ENCODE assay signal across 9 cellular contexts in genomic region chr12:113461666-113462065, GRCh38. TPM values are rescaled to one million over a fixed set of nuclear protein-coding genes. Genes with fewer than 3 reads are reported as not detected.
DNase-seq lines count a peak whose midpoint lies in the region; FAIRE-seq and TF ChIP-seq lines count a peak whose summit lies in the region.
"Had no signal": no experiment of that assay in that cellular context is flagged by ENCODE, and none has a peak within 500 bp of the region (broad histone marks: within the 10 kb centered on the region; RNA-seq: fewer than 3 reads in every experiment).

No MANE protein-coding gene starts in this region.

- CTCF ChIA-PET in MCF 10A (lab: Yijun Ruan, JAX): interaction anchor here (0.5 to 2.8 kb wide), 27 partner anchors 9 to 1953 kb away, joined by 3 to 19 read pairs (median 3); no protein-coding TSS in a partner anchor

- intact Hi-C loops in MCF 10A (cut with micrococcal nuclease): loop anchor here (1.0 kb wide), 1 partner anchor 451 kb away; no protein-coding TSS in a partner anchor
- intact Hi-C loops in breast epithelium (cut with DNase I; ENCODE audit: low total_unique reads): no loop called here

- H3K4me3 ChIP-seq in breast epithelium (no peak overlapping the region), MG63 (no peak overlapping the region)

- H3K36me3 ChIP-seq in breast epithelium (no peaks in the 10 kb centered on the region), MG63 (no peaks in the 10 kb centered on the region)

- peaks cover 8% of the 10 kb centered on the region for H3K9me3 Mint-ChIP-seq in MCF 10A (ENCODE audit: unreplicated experiment)
- H3K9me3 Mint-ChIP-seq in chondrocyte (ENCODE audit: low read depth): no peaks in the 10 kb centered on the region

- peaks cover 13 to 22% of the 10 kb centered on the region in 2 donors for H3K4me1 ChIP-seq in breast epithelium

- H3K36me3 Mint-ChIP-seq in MCF 10A (ENCODE audit: insufficient read depth, unreplicated experiment) (no peaks in the 10 kb centered on the region), chondrocyte (ENCODE audit: low read depth) (no peaks in the 10 kb centered on the region)

- FAIRE-seq in urothelium cell line (lab: Jason Lieb, UNC): no peak

- H3K27me3 Mint-ChIP-seq in MCF 10A (ENCODE audit: insufficient read depth, unreplicated experiment): peaks cover 83% of the 10 kb centered on the region
- H3K27me3 Mint-ChIP-seq in chondrocyte (ENCODE audit: low read depth): peaks cover 67% of the 10 kb centered on the region

- no peak overlapping the region for H3K27ac ChIP-seq in breast epithelium

- peak; percentile 26 for TF ChIP-seq CTCF in MCF 10A (IDR thresholded peaks at IDR 0.05; ENCODE audit: unreplicated experiment)
- no peak for TF ChIP-seq CTCF in breast epithelium (IDR thresholded peaks at IDR 0.05)
- peak; percentile 3 for TF ChIP-seq CTCF in chondrocyte (IDR thresholded peaks at IDR 0.05)

- POLR2A ChIA-PET in MCF 10A (lab: Yijun Ruan, JAX): no interaction called here

- H3K4me3 Mint-ChIP-seq in MCF 10A (ENCODE audit: unreplicated experiment) (no peak overlapping the region), chondrocyte (ENCODE audit: unreplicated experiment) (no peak overlapping the region)

- H3K4me1 Mint-ChIP-seq in MCF 10A (ENCODE audit: insufficient read depth, unreplicated experiment): peaks cover 6% of the 10 kb centered on the region
- peaks cover 20% of the 10 kb centered on the region for H3K4me1 Mint-ChIP-seq in chondrocyte (ENCODE audit: low read depth)

- no peak for TF ChIP-seq POLR2A in breast epithelium (IDR thresholded peaks at IDR 0.05)

- no peaks in the 10 kb centered on the region for H3K9me3 ChIP-seq in breast epithelium
- no peaks in the 10 kb centered on the region for H3K9me3 ChIP-seq in MG63

- peak; percentile 43 for DNase-seq in MCF 10A (ENCODE audit: unreplicated experiment)
- no peak for DNase-seq in breast epithelium (ENCODE audit: low spot score in 2 of 2)
- peak; percentile 13 for DNase-seq in NCI-H526 treated with DMSO at 0.1 percent for 48 hours (lab: John Stamatoyannopoulos, UW)
- no peak for DNase-seq in chondrocyte (ENCODE audit: low spot score)
- peak; percentile 67 for DNase-seq in urothelium cell line (ENCODE audit: low spot score)
- no peak for DNase-seq in NCI-H1436 treated with DMSO at 0.1 percent for 48 hours (lab: John Stamatoyannopoulos, UW)
- no peak for DNase-seq in GDM1 (lab: John Stamatoyannopoulos, UW)
- DNase-seq in MG63: no peak

- no peak overlapping the region for H3K27ac Mint-ChIP-seq in MCF 10A (ENCODE audit: low read depth, unreplicated experiment)
- H3K27ac Mint-ChIP-seq in chondrocyte (ENCODE audit: unreplicated experiment): no peak overlapping the region

- H3K27me3 ChIP-seq in breast epithelium (peaks cover 17 to 68% of the 10 kb centered on the region in 2 donors), MG63 (peaks cover 55% of the 10 kb centered on the region)

- BruUV-seq in MCF 10A (replicated peaks; lab: Mats Ljungman, UMichigan): no TSS peak

RNA-seq across cellular contexts. Expression of gene LHX5, which starts 10.0 kb away (rescaled TPM):
- total RNA-seq in MCF 10A (2022) (not detected in 2 replicates), breast epithelium (not detected), chondrocyte (not detected in 3 replicates)
- not detected in 2 replicates for total RNA-seq in MG63 (2014; rRNA removed; shearing (Covaris generic); ENCODE audit: low replicate concordance)
- total RNA-seq: HT1080 had no signal

RNA-seq across cellular contexts. Expression of gene SDSL, which starts 39.5 kb away (rescaled TPM):
- total RNA-seq in MCF 10A (2022): 21.1 and 32.7 TPM in 2 replicates
- total RNA-seq in breast epithelium: 1 to 10 TPM; 4.6 to 4.9 (median 4.8) TPM
- 8.4 to 9.4 TPM (median 8.7 TPM) in 3 replicates for total RNA-seq in chondrocyte
- total RNA-seq in MG63 (2014; rRNA removed; shearing (Covaris generic); ENCODE audit: low replicate concordance): 11.0 and 54.2 TPM in 2 replicates

RNA-seq across cellular contexts. Expression of gene SDS, which starts 58.0 kb away (rescaled TPM):
- not detected in 2 replicates for total RNA-seq in MCF 10A (2022)
- 10 to 100 TPM in 1 of 3 donors, under 1 TPM in 2; 0.66 to 12.0 (median 0.80) TPM for total RNA-seq in breast epithelium
- not detected in 3 replicates for total RNA-seq in chondrocyte
- not detected in 2 replicates for total RNA-seq in MG63 (2014; rRNA removed; shearing (Covaris generic); ENCODE audit: low replicate concordance)

Comparison
In these comparisons a context has a peak if more than half of its experiments do, and no peak if none do; other contexts are left out.
1. DNase-seq: peak in MCF 10A (single experiment), NCI-H526 treated with DMSO at 0.1 percent for 48 hours (single experiment) and urothelium cell line (single experiment); none in breast epithelium (0 of 2), chondrocyte (single experiment), NCI-H1436 treated with DMSO at 0.1 percent for 48 hours (single experiment), GDM1 (single experiment) and MG63 (single experiment).
2. CTCF ChIP-seq: peak in MCF 10A (single experiment) and chondrocyte (single experiment); none in breast epithelium (0 of 3).